ENCODE assay signal across 1 cellular context in the genomic region with DNA sequence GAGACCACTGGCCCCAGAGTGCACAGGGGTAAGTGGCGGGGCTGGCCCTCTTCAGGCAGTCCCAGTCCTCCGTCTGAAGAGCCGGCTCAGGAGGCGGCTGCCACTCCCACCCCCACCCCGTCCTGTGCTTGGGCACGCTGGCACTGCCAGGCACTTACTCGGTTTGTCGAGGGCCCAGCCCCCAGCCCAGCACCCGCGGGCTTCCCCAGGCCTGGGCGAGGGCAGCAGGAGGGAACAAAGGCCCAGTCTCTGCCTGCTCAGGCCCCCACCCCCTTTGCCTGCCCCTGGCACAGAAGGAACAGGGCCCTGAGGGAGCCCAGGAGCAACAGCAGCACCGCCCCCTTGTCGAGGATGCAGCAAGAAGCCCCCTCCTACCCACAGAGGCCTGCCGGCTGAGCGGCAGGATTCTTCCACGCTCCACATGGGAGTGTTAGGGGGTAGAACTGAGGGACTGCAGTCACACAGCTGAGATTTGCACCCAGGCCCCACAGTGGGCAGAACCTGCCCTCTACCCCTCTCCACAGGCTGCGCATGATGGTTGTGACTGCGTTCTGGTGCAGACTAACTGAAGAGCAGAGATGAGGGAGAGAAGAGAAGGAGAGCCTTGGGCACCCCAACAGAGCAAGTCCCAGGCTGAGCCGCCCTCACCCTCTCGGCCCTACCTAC.
TF ChIP-seq lines count a peak whose summit lies in the region.

No MANE protein-coding gene starts in this region.

TF ChIP-seq in IMR-90, 13 proteins besides CTCF, POLR2A, EP300 and RAD21:
- TF ChIP-seq RCOR1 (IDR thresholded peaks at IDR 0.05; ENCODE audit: insufficient replicate concordance, low read length), result no peak
TF ChIP-seq in IMR-90: peak in this region for 0.
